Comparison of ENCODE assay signal across 12 cellular contexts in the genomic region with DNA sequence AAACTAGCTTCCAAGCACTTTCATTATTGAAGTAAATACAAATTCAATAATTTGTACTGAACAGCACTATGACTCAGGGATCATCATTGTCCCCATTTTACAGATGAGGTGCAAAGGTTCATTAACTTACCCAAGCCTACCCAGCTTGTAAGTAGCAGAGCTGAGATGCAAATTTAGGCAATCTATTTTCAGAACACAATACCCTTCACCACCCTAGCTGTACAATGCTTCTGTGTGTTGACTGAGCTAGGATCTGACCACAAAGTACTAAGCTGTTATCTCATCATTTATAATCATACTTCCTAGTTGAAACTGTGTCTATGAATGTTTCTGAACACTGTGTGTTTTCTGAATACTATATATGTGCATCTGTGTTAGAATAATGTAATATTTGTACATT. TPM values are rescaled to one million over a fixed set of nuclear protein-coding genes. Genes with fewer than 3 reads are reported as not detected.
DNase-seq lines count a peak whose midpoint lies in the region; ATAC-seq, FAIRE-seq and TF ChIP-seq lines count a peak whose summit lies in the region.
"Had no signal": no experiment of that assay in that cellular context is flagged by ENCODE, and none has a peak within 500 bp of the region (broad histone marks: within the 10 kb centered on the region; RNA-seq: fewer than 3 reads in every experiment).

No MANE protein-coding gene starts in this region.

- no peaks in the 10 kb centered on the region for H3K27me3 ChIP-seq in DOHH2 (ENCODE audit: control insufficient read depth, low read length)

- peaks cover 22% of the 10 kb centered on the region for H3F3A ChIP-seq in DOHH2 (ENCODE audit: control insufficient read depth, insufficient read depth)

- H3K27me3 Mint-ChIP-seq in activated CD4-positive, alpha-beta T cell treated with anti-CD3 and anti-CD28 coated beads for 36 hours: peaks cover 22% of the 10 kb centered on the region

- no peaks in the 10 kb centered on the region for H3K36me3 ChIP-seq in DOHH2 (ENCODE audit: control insufficient read depth, low read length)
- H3K36me3 ChIP-seq: gastroesophageal sphincter had no signal

- peak; percentile 83 for ATAC-seq in HG02759 (IDR thresholded peaks at IDR 0.05; ENCODE audit: unreplicated experiment)
- ATAC-seq in HG03558 (IDR thresholded peaks at IDR 0.05; ENCODE audit: extremely low read depth, unreplicated experiment): peak; percentile 72
- no peak for ATAC-seq in activated CD4-positive, alpha-beta T cell treated with anti-CD3 and anti-CD28 coated beads for 36 hours
- ATAC-seq: gastroesophageal sphincter had no signal

- no peaks in the 10 kb centered on the region for H3K9me2 ChIP-seq in DOHH2 (replicated peaks; ENCODE audit: control insufficient read depth, low read length)

- FAIRE-seq in GM19239 (lab: Jason Lieb, UNC): peak; percentile 98

- H3K4me3 Mint-ChIP-seq in activated CD4-positive, alpha-beta T cell treated with anti-CD3 and anti-CD28 coated beads for 36 hours: no peak overlapping the region

- no peaks in the 10 kb centered on the region for H3K9me3 ChIP-seq in DOHH2 (ENCODE audit: control insufficient read depth, insufficient read depth, low read length)
- H3K9me3 ChIP-seq: gastroesophageal sphincter had no signal

- TF ChIP-seq CTCF in DOHH2 (IDR thresholded peaks at IDR 0.05; ENCODE audit: low read depth, low read length, poor library complexity, severe bottlenecking): no peak

- POLR2A ChIA-PET in activated CD4-positive, alpha-beta T cell treated with anti-CD3 and anti-CD28 coated beads for 36 hours (lab: Charles Lee): no interaction called here

- peaks cover 9% of the 10 kb centered on the region for H3K4me1 Mint-ChIP-seq in activated CD4-positive, alpha-beta T cell treated with anti-CD3 and anti-CD28 coated beads for 36 hours

- no peak overlapping the region for H3K27ac Mint-ChIP-seq in activated CD4-positive, alpha-beta T cell treated with anti-CD3 and anti-CD28 coated beads for 36 hours

- H3K36me3 Mint-ChIP-seq in activated CD4-positive, alpha-beta T cell treated with anti-CD3 and anti-CD28 coated beads for 36 hours (ENCODE audit: low read depth): no peaks in the 10 kb centered on the region

- peak overlapping the region; percentile 68 for H3K27ac ChIP-seq in DOHH2 (ENCODE audit: low read depth, low read length)
- H3K27ac ChIP-seq: gastroesophageal sphincter had no signal

- DNase-seq in GM19239 (ENCODE audit: insufficient read length, low spot score): peak; percentile 47
- DNase-seq in HuH-7 (ENCODE audit: low spot score): no peak
- no peak for DNase-seq in activated CD4-positive, alpha-beta T cell treated with anti-CD3 and anti-CD28 coated beads for 36 hours
- no peak for DNase-seq in LoVo (ENCODE audit: low spot score)
- DNase-seq in stimulated activated CD4-positive, alpha-beta T cell treated with anti-CD3 and anti-CD28 coated beads, Interleukin-1b, Interleukin-23, amount 100 ng/mL, for 48 hours: no peak
- DNase-seq: central memory CD4-positive, alpha-beta T cell had no signal

- intact Hi-C loops in activated CD4-positive, alpha-beta T cell treated with anti-CD3 and anti-CD28 coated beads for 36 hours (cut with DNase I, micrococcal nuclease): no loop called here

- H3K79me2 ChIP-seq in DOHH2 (ENCODE audit: control insufficient read depth, low read length): no peaks in the 10 kb centered on the region

- no peaks in the 10 kb centered on the region for H4K20me1 ChIP-seq in DOHH2 (ENCODE audit: control insufficient read depth, insufficient read depth, low read depth, low read length)

- H3K4me1 ChIP-seq in DOHH2 (ENCODE audit: control insufficient read depth, low read length): peaks cover 65% of the 10 kb centered on the region

- CTCF ChIA-PET in activated CD4-positive, alpha-beta T cell treated with anti-CD3 and anti-CD28 coated beads for 36 hours (lab: Charles Lee): interaction anchor here (1.0 kb wide), 1 partner anchor 230 kb away, joined by 3 read pairs; no protein-coding TSS in a partner anchor

- no peaks in the 10 kb centered on the region for H3K9me3 Mint-ChIP-seq in activated CD4-positive, alpha-beta T cell treated with anti-CD3 and anti-CD28 coated beads for 36 hours (ENCODE audit: low read depth)

- H3K4me2 ChIP-seq in DOHH2 (ENCODE audit: low read length): peak overlapping the region; percentile 78

- H3K4me3 ChIP-seq in DOHH2 (ENCODE audit: low read length): peak overlapping the region; percentile 66
- H3K4me3 ChIP-seq: gastroesophageal sphincter, lung had no signal

RNA-seq across cellular contexts. Expression of gene ILDR1, which starts 3.2 kb away (rescaled TPM):
- under 1 TPM; 0.09 to 0.11 TPM for total RNA-seq in activated CD4-positive, alpha-beta T cell treated with anti-CD3 and anti-CD28 coated beads for 36 hours

RNA-seq across cellular contexts. Expression of gene CD86, which starts 29.9 kb away (rescaled TPM):
- under 1 TPM; 0.09 to 0.25 TPM for total RNA-seq in activated CD4-positive, alpha-beta T cell treated with anti-CD3 and anti-CD28 coated beads for 36 hours
- total RNA-seq: NCI-H460 had no signal
